Comparison of ENCODE assay signal across 18 cellular contexts in genomic region chr9:88425538-88425950, GRCh38. TPM values are rescaled to one million over a fixed set of nuclear protein-coding genes. Genes with fewer than 3 reads are reported as not detected.
DNase-seq lines count a peak whose midpoint lies in the region; ATAC-seq, FAIRE-seq and TF ChIP-seq lines count a peak whose summit lies in the region.
"Had no signal": no experiment of that assay in that cellular context is flagged by ENCODE, and none has a peak within 500 bp of the region (broad histone marks: within the 10 kb centered on the region; RNA-seq: fewer than 3 reads in every experiment).

No MANE protein-coding gene starts in this region.

- H3K36me3 ChIP-seq in GM23248 (ENCODE audit: low read depth) (peaks cover 10% of the 10 kb centered on the region), RWPE2 (ENCODE audit: low read depth) (peaks cover 62% of the 10 kb centered on the region), rectal smooth muscle tissue (ENCODE audit: control insufficient read depth, insufficient read depth, low read length) (peaks cover 8% of the 10 kb centered on the region)

- H3K27me3 ChIP-seq in GM23248 (replicated peaks; ENCODE audit: insufficient read depth): no peaks in the 10 kb centered on the region
- no peaks in the 10 kb centered on the region for H3K27me3 ChIP-seq in RWPE2 (ENCODE audit: insufficient read depth, poor library complexity, severe bottlenecking)
- no peaks in the 10 kb centered on the region for H3K27me3 ChIP-seq in rectal smooth muscle tissue (ENCODE audit: control insufficient read depth, insufficient read depth, low read length)
- H3K27me3 ChIP-seq: stomach had no signal

- 0 out of 3 replicates have a peak, but pooled peaks have one; percentile 21 for ATAC-seq in RWPE2 (ENCODE audit: low read depth)
- ATAC-seq in left colon: no peak
- ATAC-seq in HG02973 (IDR thresholded peaks at IDR 0.05; ENCODE audit: unreplicated experiment): no peak
- ATAC-seq: activated CD8-positive, alpha-beta memory T cell treated with anti-CD3 and anti-CD28 coated beads, Interleukin-2, amount 10 ng/mL, durations not matched to agents 7 days and 5 days had no signal

- no peak for TF ChIP-seq CTCF in RWPE2 (IDR thresholded peaks at IDR 0.05; ENCODE audit: poor library complexity, severe bottlenecking)
- TF ChIP-seq CTCF in fibroblast of villous mesenchyme (IDR thresholded peaks at IDR 0.05; ENCODE audit: insufficient read depth, low read depth, low read length): no peak

- H3K9me3 ChIP-seq in GM23248 (ENCODE audit: low read depth) (no peaks in the 10 kb centered on the region), RWPE2 (ENCODE audit: severe bottlenecking) (no peaks in the 10 kb centered on the region)
- H3K9me3 ChIP-seq: stomach had no signal

- H3F3A ChIP-seq in GM23248 (ENCODE audit: insufficient read depth): 0 out of 2 replicates have a peak, but pooled peaks cover under 1% of the 10 kb centered on the region

- H3K27ac ChIP-seq in GM23248 (no peak overlapping the region), RWPE2 (ENCODE audit: poor library complexity, severe bottlenecking) (peak overlapping the region; percentile 29), rectal smooth muscle tissue (ENCODE audit: low read depth, low read length) (no peak overlapping the region)

- H3K9me2 ChIP-seq in GM23248 (ENCODE audit: insufficient read depth): no peaks in the 10 kb centered on the region

- peaks cover 100% of the 10 kb centered on the region for H3K79me2 ChIP-seq in GM23248 (ENCODE audit: insufficient read depth)

- H3K4me3 ChIP-seq in GM23248: no peak overlapping the region
- no peak overlapping the region for H3K4me3 ChIP-seq in RWPE2 (ENCODE audit: severe bottlenecking)
- H3K4me3 ChIP-seq in fibroblast of villous mesenchyme (ENCODE audit: low read depth, low read length): no peak overlapping the region
- peak overlapping the region; percentile 13 for H3K4me3 ChIP-seq in rectal smooth muscle tissue (ENCODE audit: low read length)
- H3K4me3 ChIP-seq: stomach had no signal

- intact Hi-C loops in left colon (cut with DNase I, micrococcal nuclease): no loop called here

- WGBS in GM23248 (ENCODE audit: low coverage in 1 of 2, low lambda C conversion rate in 2 of 2, missing lambda C conversion rate in 2 of 2), 2 experiments: 73 to 82% methylated on average over 10 of the region's 10 CpGs

- H3K9ac ChIP-seq in GM23248 (no peak overlapping the region), rectal smooth muscle tissue (ENCODE audit: low read length) (no peak overlapping the region)

- no peak overlapping the region for H3K4me2 ChIP-seq in GM23248 (ENCODE audit: unreplicated experiment)

- no peak overlapping the region for H2AFZ ChIP-seq in GM23248

- FAIRE-seq in HTR-8/SVneo (lab: Jason Lieb, UNC): no peak
- FAIRE-seq: keratinocyte had no signal

- DNase-seq in GM23248 (peak; percentile 15), RWPE2 (ENCODE audit: low spot score) (no peak), fibroblast of villous mesenchyme (ENCODE audit: low read depth) (peak; percentile 80), NCI-H345 (lab: John Stamatoyannopoulos, UW) (no peak), left colon (no peak), HTR-8/SVneo (ENCODE audit: insufficient read length, low spot score) (no peak)
- DNase-seq: activated CD8-positive, alpha-beta memory T cell treated with anti-CD3 and anti-CD28 coated beads, Interleukin-2, amount 10 ng/mL, durations not matched to agents 7 days and 5 days; activated naive CD4-positive, alpha-beta T cell treated with anti-CD3 and anti-CD28 coated beads, Interleukin-2, amount 10 ng/mL, durations not matched to agents 7 days and 5 days; cortex of kidney; foreskin melanocyte; GDM1; naive B cell; NCI-H1417 treated with DMSO at 0.1 percent for 48 hours; SIG-M5; stomach had no signal

- H4K20me1 ChIP-seq in GM23248 (ENCODE audit: insufficient read depth): peaks cover 5% of the 10 kb centered on the region; the same call in 1 of the 2 replicates

- H3K4me1 ChIP-seq in GM23248 (ENCODE audit: insufficient read depth): 0 out of 2 replicates have a peak, but pooled peaks cover 5% of the 10 kb centered on the region
- H3K4me1 ChIP-seq in RWPE2 (ENCODE audit: insufficient read depth, poor library complexity, severe bottlenecking): no peaks in the 10 kb centered on the region
- H3K4me1 ChIP-seq in rectal smooth muscle tissue (ENCODE audit: control insufficient read depth, insufficient read depth, low read length): no peaks in the 10 kb centered on the region

- in situ Hi-C loops in GM23248 (cut with MboI): no loop called here

RNA-seq across cellular contexts. Expression of gene SPIN1, which starts 37.3 kb away (rescaled TPM):
- total RNA-seq in GM23248 (2014; rRNA removed; shearing (Covaris generic)): 95.3 and 95.6 TPM in 2 replicates
- polyA plus RNA-seq in GM23248 (2016; fragmentation: Nextera tagmentation; extraction: Ambion mirVana): 56.9 and 58.4 TPM in 2 replicates
- total RNA-seq in fibroblast of villous mesenchyme: 130 and 165 TPM in 2 replicates
- 10 to 100 TPM; 57.5 to 70.4 TPM for total RNA-seq in left colon

Comparison
In these comparisons a context has a peak if more than half of its experiments do, and no peak if none do; other contexts are left out.
1. DNase-seq: peak in GM23248 (single experiment) and fibroblast of villous mesenchyme (single experiment); none in RWPE2 (single experiment), NCI-H345 (single experiment), left colon (0 of 2) and HTR-8/SVneo (single experiment).